Comparison of ENCODE assay signal across 14 cellular contexts in the genomic region with DNA sequence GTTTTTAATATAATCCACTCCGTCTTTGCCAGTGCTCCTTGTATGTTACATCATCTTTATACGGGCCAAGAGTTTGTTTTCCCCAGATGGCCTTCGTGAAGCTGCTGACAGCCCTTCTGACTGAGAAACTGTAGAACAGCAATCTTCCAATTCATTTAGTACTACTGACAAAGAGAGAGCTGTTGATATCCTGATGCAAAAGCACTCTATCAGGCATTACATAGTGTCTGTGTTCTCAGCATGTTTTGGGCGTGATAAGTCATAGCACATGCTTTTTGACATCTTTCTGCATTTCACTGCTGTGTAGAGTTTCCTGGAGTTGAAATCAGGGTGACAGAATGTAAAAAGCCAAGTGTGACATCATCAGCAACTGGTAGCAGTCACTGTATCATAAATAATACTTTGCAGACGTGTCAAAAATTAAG.
A peak's percentile ranks its signal among the peaks of the same experiment; 100 is the strongest.
DNase-seq lines count a peak whose midpoint lies in the region; ATAC-seq, FAIRE-seq and TF ChIP-seq lines count a peak whose summit lies in the region.
"Had no signal": no experiment of that assay in that cellular context is flagged by ENCODE, and none has a peak within 500 bp of the region (broad histone marks: within the 10 kb centered on the region; RNA-seq: fewer than 3 reads in every experiment).

No MANE protein-coding gene starts in this region.

- no peak for TF ChIP-seq CTCF in astrocyte (IDR thresholded peaks at IDR 0.05; ENCODE audit: insufficient read depth, low read depth, low read length)
- no peak for TF ChIP-seq CTCF in transverse colon (IDR thresholded peaks at IDR 0.05)

- DNase-seq in LHCN-M2 (ENCODE audit: low read depth) (peak; percentile 60), astrocyte (ENCODE audit: low read depth) (peak; percentile 18), left cardiac atrium (no peak), skeletal muscle cell (ENCODE audit: low read depth) (peak; percentile 79), transverse colon (no peak), NCI-H1417 treated with DMSO at 0.1 percent for 48 hours (lab: John Stamatoyannopoulos, UW) (no peak), GM19240 (ENCODE audit: insufficient read length, low spot score) (no peak)
- DNase-seq: Calu3, SIG-M5, small intestine, tibial artery had no signal

- no peaks in the 10 kb centered on the region for H3K27me3 Mint-ChIP-seq in astrocyte (ENCODE audit: low read depth, unreplicated experiment)

- H3K36me3 ChIP-seq in astrocyte (ENCODE audit: insufficient read depth, low read length), result no peaks in the 10 kb centered on the region
- H3K36me3 ChIP-seq in transverse colon, result no peaks in the 10 kb centered on the region
- H3K36me3 ChIP-seq: HAP-1, tibial artery had no signal

- H2AFZ ChIP-seq in astrocyte (ENCODE audit: low read depth, low read length), result peak overlapping the region; percentile 1

- H3K27ac ChIP-seq in astrocyte (ENCODE audit: low read depth, low read length) (no peak overlapping the region), transverse colon (no peak overlapping the region)
- H3K27ac ChIP-seq: tibial artery had no signal

- no peaks in the 10 kb centered on the region for H3K36me3 Mint-ChIP-seq in astrocyte (ENCODE audit: low read depth, unreplicated experiment)
- H3K36me3 Mint-ChIP-seq: WTC11 had no signal

- no peak overlapping the region for H3K4me2 ChIP-seq in astrocyte (ENCODE audit: low read length)

- peaks cover 1% of the 10 kb centered on the region for H3K9me3 Mint-ChIP-seq in astrocyte (ENCODE audit: unreplicated experiment)
- H3K9me3 Mint-ChIP-seq: WTC11 had no signal

- no peaks in the 10 kb centered on the region for H3K27me3 ChIP-seq in astrocyte (ENCODE audit: insufficient read depth, low read length)
- H3K27me3 ChIP-seq in transverse colon, result no peaks in the 10 kb centered on the region
- H3K27me3 ChIP-seq: tibial artery had no signal

- no peak overlapping the region for H3K4me3 ChIP-seq in astrocyte (ENCODE audit: insufficient read depth, low read depth, low read length)
- no peak overlapping the region for H3K4me3 ChIP-seq in skeletal muscle cell (ENCODE audit: low read depth, low read length)
- H3K4me3 ChIP-seq in transverse colon, result no peak overlapping the region
- H3K4me3 ChIP-seq: GM12878, HAP-1, tibial artery had no signal

- no peak for TF ChIP-seq POLR2A in transverse colon (IDR thresholded peaks at IDR 0.05)

- H4K20me1 ChIP-seq in astrocyte (ENCODE audit: insufficient read depth, low read length), result no peaks in the 10 kb centered on the region

- no peak overlapping the region for H3K9ac ChIP-seq in astrocyte (ENCODE audit: low read length)

- peak; percentile 69 to 95 for ATAC-seq in left cardiac atrium
- ATAC-seq: GM12878, WTC11 had no signal

- no peak overlapping the region for H3K4me3 Mint-ChIP-seq in astrocyte (ENCODE audit: unreplicated experiment)
- H3K4me3 Mint-ChIP-seq: WTC11 had no signal

- WGBS in transverse colon (ENCODE audit: low coverage in 1 of 2), 2 donors, result 17 to 45% methylated on average over 5 of the region's 5 CpGs

- in situ Hi-C loops in transverse colon (cut with MboI; ENCODE audit: low pct_ligation_motif_present in 1 of 4, low pct_unique_long_range_greater_than_20kb in 1 of 4, low sequenced_read_pairs in 3 of 4), result no loop called here

- H3K4me1 ChIP-seq in astrocyte (ENCODE audit: insufficient read depth, low read length), result no peaks in the 10 kb centered on the region
- H3K4me1 ChIP-seq in transverse colon, result peaks cover 0 to 15% (median 2%) of the 10 kb centered on the region in 4 donors
- H3K4me1 ChIP-seq: HAP-1 had no signal

- no peak for FAIRE-seq in astrocyte (lab: Jason Lieb, UNC)
- FAIRE-seq: GM12878, small intestine had no signal

- H3K79me2 ChIP-seq in astrocyte (ENCODE audit: insufficient read depth, low read length), result no peaks in the 10 kb centered on the region

- H3K27ac Mint-ChIP-seq in astrocyte (ENCODE audit: unreplicated experiment), result no peak overlapping the region
- H3K27ac Mint-ChIP-seq: WTC11 had no signal

- H3K9me3 ChIP-seq in astrocyte (ENCODE audit: insufficient read depth, low read depth, low read length) (no peaks in the 10 kb centered on the region), transverse colon (no peaks in the 10 kb centered on the region)
- H3K9me3 ChIP-seq: HAP-1, tibial artery had no signal

- TF ChIP-seq EP300 in transverse colon (IDR thresholded peaks at IDR 0.05; ENCODE audit: low read depth), result no peak

- H3K4me1 Mint-ChIP-seq in astrocyte (ENCODE audit: low read depth, unreplicated experiment), result peaks cover 10% of the 10 kb centered on the region
- H3K4me1 Mint-ChIP-seq: WTC11 had no signal

- intact Hi-C loops in left cardiac atrium (cut with DNase I) (no loop called here), transverse colon (cut with DNase I; ENCODE audit: low total_unique reads) (no loop called here)

Comparison
In these comparisons a context has a peak if more than half of its experiments do, and no peak if none do; other contexts are left out.
1. DNase-seq: peak in LHCN-M2 (single experiment), astrocyte (single experiment) and skeletal muscle cell (single experiment); none in left cardiac atrium (single experiment), transverse colon (single experiment), NCI-H1417 treated with DMSO at 0.1 percent for 48 hours (single experiment) and GM19240 (single experiment).